In genomic region chr15:77495806-77496589, GRCh38 we compare ENCODE assay signal across 9 cellular contexts.
DNase-seq lines count a peak whose midpoint lies in the region; TF ChIP-seq lines count a peak whose summit lies in the region.
"Had no signal": no experiment of that assay in that cellular context is flagged by ENCODE, and none has a peak within 500 bp of the region (broad histone marks: within the 10 kb centered on the region; RNA-seq: fewer than 3 reads in every experiment).

No MANE protein-coding gene starts in this region.

- H3K36me3 ChIP-seq in SJSA1: no peaks in the 10 kb centered on the region
- H3K36me3 ChIP-seq in esophagus (ENCODE audit: control insufficient read depth in 2 of 2, insufficient read depth in 2 of 2, low read length in 1 of 2): no peaks in the 10 kb centered on the region
- H3K36me3 ChIP-seq in muscle layer of duodenum (ENCODE audit: control insufficient read depth in 1 of 2, insufficient read depth in 2 of 2, low read length in 2 of 2): no peaks in the 10 kb centered on the region

- no peak overlapping the region for H3K4me3 ChIP-seq in SJSA1
- no peak overlapping the region for H3K4me3 ChIP-seq in esophagus (ENCODE audit: low read depth in 1 of 2, low read length in 2 of 2)
- no peak overlapping the region for H3K4me3 ChIP-seq in muscle layer of duodenum (ENCODE audit: low read depth in 1 of 2, low read length in 2 of 2)
- H3K4me3 ChIP-seq: HAP-1 had no signal

- no peak overlapping the region for H3K4me3 Mint-ChIP-seq in type B pancreatic cell
- H3K4me3 Mint-ChIP-seq: activated CD4-positive, alpha-beta memory T cell treated with anti-CD3 and anti-CD28 coated beads, Interleukin-2, amount 10 ng/mL, durations not matched to agents 7 days and 5 days had no signal

- DNase-seq in SJSA1 (ENCODE audit: low read depth in 1 of 2, low spot score in 2 of 2): peak in 1 of 2 experiments; percentile 76
- DNase-seq in type B pancreatic cell (ENCODE audit: extremely low spot score, unreplicated experiment): no peak
- no peak for DNase-seq in T1000 (lab: John Stamatoyannopoulos, UW)
- DNase-seq in inferior parietal cortex (ENCODE audit: extremely low spot score): no peak
- no peak for DNase-seq in NOMO-1 (lab: John Stamatoyannopoulos, UW; ENCODE audit: unreplicated experiment in 2 of 2)

- H3K9me3 Mint-ChIP-seq in type B pancreatic cell: no peaks in the 10 kb centered on the region
- H3K9me3 Mint-ChIP-seq: activated CD4-positive, alpha-beta memory T cell treated with anti-CD3 and anti-CD28 coated beads, Interleukin-2, amount 10 ng/mL, durations not matched to agents 7 days and 5 days had no signal

- 66 to 72% methylated on average over 11 of the region's 11 CpGs for WGBS in esophagus, 2 donors

- H3K4me1 ChIP-seq in SJSA1 (replicated peaks) (peaks cover 52% of the 10 kb centered on the region), esophagus (ENCODE audit: control insufficient read depth in 2 of 2, insufficient read depth in 2 of 2, low read length in 1 of 2) (peaks cover 5 to 9% of the 10 kb centered on the region in 2 donors), muscle layer of duodenum (ENCODE audit: control insufficient read depth in 1 of 2, insufficient read depth in 2 of 2, low read length in 2 of 2) (peaks cover 27 to 39% of the 10 kb centered on the region in 2 donors)

- H3K27ac ChIP-seq in SJSA1 (peak overlapping the region; percentile 61), esophagus (ENCODE audit: low read depth in 2 of 2, low read length in 1 of 2) (peak overlapping the region; percentile 29 to 42), muscle layer of duodenum (ENCODE audit: low read length) (peak overlapping the region; percentile 13)

- TF ChIP-seq CTCF in type B pancreatic cell (conservative IDR thresholded peaks at IDR 0.05): no peak

- peaks cover 50% of the 10 kb centered on the region for H3K4me1 Mint-ChIP-seq in type B pancreatic cell (ENCODE audit: unreplicated experiment)

- H3K36me3 Mint-ChIP-seq in type B pancreatic cell: peaks cover 4% of the 10 kb centered on the region

- H3K27me3 ChIP-seq in SJSA1 (replicated peaks) (no peaks in the 10 kb centered on the region), esophagus (ENCODE audit: control insufficient read depth in 1 of 2, insufficient read depth in 2 of 2, low read length in 2 of 2) (no peaks in the 10 kb centered on the region), muscle layer of duodenum (ENCODE audit: low read depth, low read length) (no peaks in the 10 kb centered on the region)

- peak overlapping the region; percentile 73 for H3K27ac Mint-ChIP-seq in type B pancreatic cell
- H3K27ac Mint-ChIP-seq: activated CD4-positive, alpha-beta memory T cell treated with anti-CD3 and anti-CD28 coated beads, Interleukin-2, amount 10 ng/mL, durations not matched to agents 7 days and 5 days had no signal

- H3K27me3 Mint-ChIP-seq in type B pancreatic cell: no peaks in the 10 kb centered on the region
- H3K27me3 Mint-ChIP-seq: activated CD4-positive, alpha-beta memory T cell treated with anti-CD3 and anti-CD28 coated beads, Interleukin-2, amount 10 ng/mL, durations not matched to agents 7 days and 5 days had no signal

- H3K9me3 ChIP-seq in SJSA1 (replicated peaks) (no peaks in the 10 kb centered on the region), esophagus (ENCODE audit: control insufficient read depth in 2 of 2, insufficient read depth in 1 of 2, low read depth in 1 of 2, low read length in 1 of 2) (no peaks in the 10 kb centered on the region), muscle layer of duodenum (ENCODE audit: control insufficient read depth in 1 of 2, low read length in 2 of 2) (no peaks in the 10 kb centered on the region)
- H3K9me3 ChIP-seq: HAP-1 had no signal
